Comparison of ENCODE assay signal across 8 cellular contexts in the genomic region with DNA sequence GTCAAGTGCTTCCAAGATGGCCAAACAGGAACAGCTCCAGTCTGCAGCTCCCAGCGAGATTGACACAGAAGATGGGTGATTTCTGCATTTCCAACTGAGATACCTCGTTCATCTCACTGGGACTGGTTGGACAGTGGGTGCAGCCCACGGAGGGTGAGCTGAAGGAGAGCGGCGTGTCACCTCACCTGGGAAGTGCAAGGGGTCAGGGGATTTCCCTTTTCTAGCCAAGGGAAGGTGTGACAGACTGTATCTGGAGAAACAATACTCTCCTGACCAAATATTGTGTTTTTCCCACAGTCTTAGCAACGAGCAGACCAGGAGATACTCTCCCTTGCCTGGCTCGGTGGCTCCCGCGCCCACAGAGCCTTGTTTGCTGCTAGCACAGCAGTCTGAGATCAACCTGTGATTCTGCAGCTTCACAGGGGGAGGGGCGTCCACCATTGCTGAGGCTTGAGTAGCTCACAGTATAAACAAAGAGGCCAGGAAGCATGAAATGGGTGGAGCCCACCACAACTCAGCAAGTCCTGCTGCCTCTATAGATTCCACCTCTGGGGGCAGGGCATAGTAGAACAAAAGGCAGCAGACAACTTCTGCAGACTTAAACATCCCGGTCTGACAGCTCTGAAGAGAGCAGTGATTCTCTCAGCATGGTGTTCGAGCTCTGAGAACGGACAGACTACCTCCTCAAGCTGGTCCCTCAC.
DNase-seq lines count a peak whose midpoint lies in the region; ATAC-seq and TF ChIP-seq lines count a peak whose summit lies in the region.

No MANE protein-coding gene starts in this region.

- TF ChIP-seq CTCF in MM.1S (IDR thresholded peaks at IDR 0.05; ENCODE audit: low read length): peak; percentile 32
- peak; percentile 3 for TF ChIP-seq CTCF in epithelial cell of proximal tubule (conservative IDR thresholded peaks at IDR 0.05; ENCODE audit: low read depth, low read length)
- no peak for TF ChIP-seq CTCF in transverse colon (IDR thresholded peaks at IDR 0.05)

- no peaks in the 10 kb centered on the region for H3F3A ChIP-seq in MM.1S (ENCODE audit: insufficient read depth, low read length)

- H4K20me1 ChIP-seq in MM.1S (ENCODE audit: insufficient read depth, low read length): no peaks in the 10 kb centered on the region

- peaks cover 7% of the 10 kb centered on the region for H3K9me3 Mint-ChIP-seq in activated CD4-positive, alpha-beta memory T cell treated with anti-CD3 and anti-CD28 coated beads for 36 hours

- H3K4me3 Mint-ChIP-seq in activated CD4-positive, alpha-beta memory T cell treated with anti-CD3 and anti-CD28 coated beads for 36 hours: peak overlapping the region; percentile 53

- H3K36me3 ChIP-seq in MM.1S (replicated peaks; ENCODE audit: insufficient read depth, low read length) (no peaks in the 10 kb centered on the region), transverse colon (no peaks in the 10 kb centered on the region)

- POLR2A ChIA-PET in activated CD4-positive, alpha-beta memory T cell treated with anti-CD3 and anti-CD28 coated beads for 36 hours (lab: Charles Lee): no interaction called here

- in situ Hi-C loops in transverse colon (cut with MboI; ENCODE audit: low pct_ligation_motif_present in 1 of 4, low pct_unique_long_range_greater_than_20kb in 1 of 4, low sequenced_read_pairs in 3 of 4): no loop called here

- H3K4me1 ChIP-seq in MM.1S (ENCODE audit: low read length) (peaks cover 26% of the 10 kb centered on the region), transverse colon (no peaks in the 10 kb centered on the region)

- TF ChIP-seq EP300 in transverse colon (IDR thresholded peaks at IDR 0.05; ENCODE audit: low read depth): no peak

- no peak for ATAC-seq in HG03571 (IDR thresholded peaks at IDR 0.05; ENCODE audit: unreplicated experiment)

- H3K79me2 ChIP-seq in MM.1S (ENCODE audit: low read length): no peaks in the 10 kb centered on the region

- CTCF ChIA-PET in activated CD4-positive, alpha-beta memory T cell treated with anti-CD3 and anti-CD28 coated beads for 36 hours (lab: Charles Lee): interaction anchor here (0.9 to 1.0 kb wide), 2 partner anchors 59 to 84 kb away, joined by 3 read pairs; no protein-coding TSS in a partner anchor

- no peaks in the 10 kb centered on the region for H3K9me3 ChIP-seq in MM.1S (replicated peaks; ENCODE audit: insufficient read depth, low read length)
- H3K9me3 ChIP-seq in transverse colon: no peaks in the 10 kb centered on the region

- H3K4me2 ChIP-seq in MM.1S (ENCODE audit: low read depth, low read length): peak overlapping the region; percentile 36; the same call in 1 of the 2 replicates

- intact Hi-C loops in activated CD4-positive, alpha-beta memory T cell treated with anti-CD3 and anti-CD28 coated beads for 36 hours (cut with micrococcal nuclease): no loop called here
- intact Hi-C loops in transverse colon (cut with DNase I; ENCODE audit: low total_unique reads): no loop called here

- H3K27ac Mint-ChIP-seq in activated CD4-positive, alpha-beta memory T cell treated with anti-CD3 and anti-CD28 coated beads for 36 hours: no peak overlapping the region

- H2AFZ ChIP-seq in MM.1S (ENCODE audit: low read length): peak overlapping the region; percentile 47

- no peak overlapping the region for H3K4me3 ChIP-seq in MM.1S (ENCODE audit: low read length)
- H3K4me3 ChIP-seq in epithelial cell of proximal tubule (ENCODE audit: low read depth, low read length): no peak overlapping the region
- H3K4me3 ChIP-seq in transverse colon: no peak overlapping the region

- H3K36me3 Mint-ChIP-seq in activated CD4-positive, alpha-beta memory T cell treated with anti-CD3 and anti-CD28 coated beads for 36 hours: no peaks in the 10 kb centered on the region

- no peaks in the 10 kb centered on the region for H3K27me3 ChIP-seq in MM.1S (replicated peaks; ENCODE audit: insufficient read depth, low read length)
- H3K27me3 ChIP-seq in transverse colon: no peaks in the 10 kb centered on the region

- WGBS in transverse colon (ENCODE audit: low coverage in 1 of 2), 2 donors: 70 to 76% methylated on average over 3 to 13 of the region's 13 CpGs

- no peak overlapping the region for H3K9ac ChIP-seq in MM.1S (ENCODE audit: low read length)

- peaks cover 20% of the 10 kb centered on the region for H3K4me1 Mint-ChIP-seq in activated CD4-positive, alpha-beta memory T cell treated with anti-CD3 and anti-CD28 coated beads for 36 hours (ENCODE audit: low read depth)

- H3K27ac ChIP-seq in MM.1S (ENCODE audit: low read length) (peak overlapping the region; percentile 23; the same call in 1 of the 2 replicates), transverse colon (no peak overlapping the region)

- DNase-seq in MM.1S (peak; percentile 90), epithelial cell of proximal tubule (ENCODE audit: low read depth) (no peak), transverse colon (no peak), cerebellar nuclear complex (lab: John Stamatoyannopoulos, UW) (no peak), dermis blood vessel endothelial cell (no peak)
- DNase-seq in activated CD4-positive, alpha-beta memory T cell treated with anti-CD3 and anti-CD28 coated beads for 36 hours: peak; percentile 67
- peak; percentile 2 to 4 for DNase-seq in stimulated activated CD8-positive, alpha-beta memory T cell treated with anti-CD3 and anti-CD28 coated beads, Interleukin-15, amount 100 ng/mL, for 48 hours (ENCODE audit: low read depth in 2 of 2)

- no peak for TF ChIP-seq POLR2A in transverse colon (IDR thresholded peaks at IDR 0.05)

- no peaks in the 10 kb centered on the region for H3K27me3 Mint-ChIP-seq in activated CD4-positive, alpha-beta memory T cell treated with anti-CD3 and anti-CD28 coated beads for 36 hours

- H3K9me2 ChIP-seq in MM.1S (replicated peaks; ENCODE audit: insufficient read depth, low read length): no peaks in the 10 kb centered on the region

Comparison
In these comparisons a context has a peak if more than half of its experiments do, and no peak if none do; other contexts are left out.
1. DNase-seq: peak in MM.1S (single experiment), activated CD4-positive, alpha-beta memory T cell treated with anti-CD3 and anti-CD28 coated beads for 36 hours (single experiment) and stimulated activated CD8-positive, alpha-beta memory T cell treated with anti-CD3 and anti-CD28 coated beads, Interleukin-15, amount 100 ng/mL, for 48 hours (2 of 2); none in epithelial cell of proximal tubule (single experiment), transverse colon (single experiment), cerebellar nuclear complex (0 of 2) and dermis blood vessel endothelial cell (single experiment).
2. CTCF ChIP-seq: peak in MM.1S (single experiment) and epithelial cell of proximal tubule (single experiment); none in transverse colon (0 of 5).